Comparison of ENCODE assay signal across 2 cellular contexts in genomic region chr3:52824037-52824436, GRCh38.
TF ChIP-seq lines count a peak whose summit lies in the region.

No MANE protein-coding gene starts in this region.

TF ChIP-seq in liver, 16 proteins besides CTCF, POLR2A, EP300 and RAD21:
- TF ChIP-seq FOXA2 (IDR thresholded peaks at IDR 0.05) (no peak), ATF3 (IDR thresholded peaks at IDR 0.05) (no peak), HNF4G (IDR thresholded peaks at IDR 0.05) (no peak), RXRA (IDR thresholded peaks at IDR 0.05) (no peak), REST (IDR thresholded peaks at IDR 0.05) (peak; percentile 53), MAX (IDR thresholded peaks at IDR 0.05) (no peak), EGR1 (IDR thresholded peaks at IDR 0.05; ENCODE audit: low read depth in 2 of 2) (no peak), GABPA (IDR thresholded peaks at IDR 0.05 in 1 of 2, conservative IDR thresholded peaks at IDR 0.05 in 1 of 2) (no peak), HNF4A (conservative IDR thresholded peaks at IDR 0.05) (no peak)

TF ChIP-seq in Ishikawa, 13 proteins besides CTCF, POLR2A, EP300 and RAD21:
- TF ChIP-seq CREB1 (IDR thresholded peaks at IDR 0.05; ENCODE audit: low read depth) = no peak
- 0 out of 2 replicates have a peak, but pooled peaks have one; percentile 14 for TF ChIP-seq REST (IDR thresholded peaks at IDR 0.05; ENCODE audit: low read depth)
